Comparison of ENCODE assay signal across 8 cellular contexts in genomic region chr4:183099537-183100297, GRCh38. TPM values are rescaled to one million over a fixed set of nuclear protein-coding genes. Genes with fewer than 3 reads are reported as not detected.
DNase-seq lines count a peak whose midpoint lies in the region; ATAC-seq and TF ChIP-seq lines count a peak whose summit lies in the region.

No MANE protein-coding gene starts in this region.

- no peak for ATAC-seq in T-helper 17 cell
- ATAC-seq in thoracic aorta (ENCODE audit: insufficient number of reproducible peaks, low FRiP score, low read depth), result no peak
- ATAC-seq in GM18909 (IDR thresholded peaks at IDR 0.05; ENCODE audit: poor library complexity, unreplicated experiment), result no peak
- no peak for ATAC-seq in esophagus mucosa

- H3K9me3 ChIP-seq in GM23248 (ENCODE audit: low read depth), result no peaks in the 10 kb centered on the region
- H3K9me3 ChIP-seq in T-helper 17 cell (ENCODE audit: control insufficient read depth, low read length, poor library complexity, severe bottlenecking), result no peaks in the 10 kb centered on the region
- no peaks in the 10 kb centered on the region for H3K9me3 ChIP-seq in thoracic aorta

- H3K27ac Mint-ChIP-seq in T-helper 17 cell, result no peak overlapping the region

- H3K27me3 ChIP-seq in GM23248 (replicated peaks; ENCODE audit: insufficient read depth) (no peaks in the 10 kb centered on the region), thoracic aorta (replicated peaks; ENCODE audit: insufficient read depth) (no peaks in the 10 kb centered on the region)

- in situ Hi-C loops in GM23248 (cut with MboI), result no loop called here

- H3K4me2 ChIP-seq in GM23248 (ENCODE audit: unreplicated experiment), result peak overlapping the region; percentile 99

- H2AFZ ChIP-seq in GM23248, result peak overlapping the region; percentile 43

- no peaks in the 10 kb centered on the region for H3K9me2 ChIP-seq in GM23248 (ENCODE audit: insufficient read depth)

- H3F3A ChIP-seq in GM23248 (ENCODE audit: insufficient read depth), result peaks cover 20% of the 10 kb centered on the region

- H3K4me1 ChIP-seq in GM23248 (ENCODE audit: insufficient read depth) (peaks cover 24% of the 10 kb centered on the region), thoracic aorta (ENCODE audit: control insufficient read depth in 1 of 2, low read depth in 2 of 2) (peaks cover 13 to 38% of the 10 kb centered on the region in 2 donors)

- H3K9ac ChIP-seq in GM23248, result peak overlapping the region; percentile 86

- peak; percentile 30 for DNase-seq in AG20443 (ENCODE audit: low spot score)
- DNase-seq in GM23248, result peak; percentile 56
- DNase-seq in T-helper 17 cell, result no peak
- DNase-seq in ecto neural progenitor cell (ENCODE audit: low spot score), result peak; percentile 81
- DNase-seq in medulla oblongata (ENCODE audit: extremely low spot score), result peak; percentile 27
- DNase-seq in thoracic aorta (ENCODE audit: low spot score), result no peak

- no peaks in the 10 kb centered on the region for H3K36me3 Mint-ChIP-seq in T-helper 17 cell (ENCODE audit: low read depth)

- TF ChIP-seq CTCF in thoracic aorta (IDR thresholded peaks at IDR 0.05), result peak; percentile 22

- peaks cover 12% of the 10 kb centered on the region for H3K4me1 Mint-ChIP-seq in T-helper 17 cell

- peaks cover 6% of the 10 kb centered on the region for H3K27me3 Mint-ChIP-seq in T-helper 17 cell

- H3K36me3 ChIP-seq in GM23248 (ENCODE audit: low read depth), result no peaks in the 10 kb centered on the region
- no peaks in the 10 kb centered on the region for H3K36me3 ChIP-seq in thoracic aorta

- H3K4me3 Mint-ChIP-seq in T-helper 17 cell, result peak overlapping the region; percentile 82

- peaks cover 17% of the 10 kb centered on the region; the same call in 1 of the 2 replicates for H4K20me1 ChIP-seq in GM23248 (ENCODE audit: insufficient read depth)

- H3K27ac ChIP-seq in GM23248 (peak overlapping the region; percentile 89), thoracic aorta (peak overlapping the region; percentile 97 to 98)

- H3K79me2 ChIP-seq in GM23248 (ENCODE audit: insufficient read depth), result peaks cover 58% of the 10 kb centered on the region

- WGBS in GM23248 (ENCODE audit: low coverage in 1 of 2, low lambda C conversion rate in 2 of 2, missing lambda C conversion rate in 2 of 2), 2 experiments, result 1 to 2% methylated on average over 46 to 47 of the region's 73 CpGs

- H3K4me3 ChIP-seq in GM23248 (peak overlapping the region; percentile 86), thoracic aorta (peak overlapping the region; percentile 89)

RNA-seq across cellular contexts. Expression of gene WWC2, which starts 0.7 kb away (rescaled TPM):
- 31.0 and 33.2 TPM in 2 replicates for total RNA-seq in GM23248 (2014; rRNA removed; shearing (Covaris generic))
- polyA plus RNA-seq in GM23248 (2016; fragmentation: Nextera tagmentation; extraction: Ambion mirVana), result 44.1 and 48.3 TPM in 2 replicates
- 1 to 10 TPM; 5.8 to 6.3 TPM for total RNA-seq in T-helper 17 cell
- 10 to 100 TPM; 21.1 to 44.8 TPM for total RNA-seq in thoracic aorta
- 11.1 TPM for total RNA-seq in esophagus mucosa

Comparison
In these comparisons a context has a peak if more than half of its experiments do, and no peak if none do; other contexts are left out.
1. DNase-seq: peak in AG20443 (single experiment), GM23248 (single experiment), ecto neural progenitor cell (single experiment) and medulla oblongata (single experiment); none in T-helper 17 cell (0 of 3) and thoracic aorta (single experiment).